Comparison of ENCODE assay signal across 8 cellular contexts in genomic region chr11:910589-911030, GRCh38. TPM values are rescaled to one million over a fixed set of nuclear protein-coding genes. Genes with fewer than 3 reads are reported as not detected.
DNase-seq lines count a peak whose midpoint lies in the region; TF ChIP-seq lines count a peak whose summit lies in the region.

Gene CHID1, minus strand, starts transcription at chr11:910810. Its CDS starts 5,994 bp downstream, at chr11:904816.

- H4K20me1 ChIP-seq in MM.1S (ENCODE audit: insufficient read depth, low read length) (no peaks in the 10 kb centered on the region), SK-N-SH (ENCODE audit: insufficient read depth) (0 out of 2 replicates have a peak, but pooled peaks cover 3% of the 10 kb centered on the region), osteoblast (ENCODE audit: insufficient read depth, low read length) (peaks cover 15% of the 10 kb centered on the region)

- peak within 1 kb of the TSS; percentile 98 for H2AFZ ChIP-seq in MM.1S (ENCODE audit: low read length)
- H2AFZ ChIP-seq in SK-N-SH (ENCODE audit: low read depth) = peak within 1 kb of the TSS; percentile 76
- H2AFZ ChIP-seq in osteoblast (ENCODE audit: low read length) = peak within 1 kb of the TSS; percentile 75

- H3F3A ChIP-seq in MM.1S (ENCODE audit: insufficient read depth, low read length) (peaks cover 25% of the 10 kb centered on the region), SK-N-SH (replicated peaks; ENCODE audit: insufficient read depth) (no peaks in the 10 kb centered on the region)

- no peak for TF ChIP-seq EP300 in SK-N-SH (IDR thresholded peaks at IDR 0.05; ENCODE audit: borderline replicate concordance in 1 of 2, low read depth in 1 of 2, low read length in 1 of 2)

- H3K9me2 ChIP-seq in MM.1S (replicated peaks; ENCODE audit: insufficient read depth, low read length) = no peaks in the 10 kb centered on the region
- no peaks in the 10 kb centered on the region for H3K9me2 ChIP-seq in SK-N-SH

- H3K27ac ChIP-seq in MM.1S (ENCODE audit: low read length) = peak within 1 kb of the TSS; percentile 32; the same call in 1 of the 2 replicates
- peak within 1 kb of the TSS; percentile 63 to 78 for H3K27ac ChIP-seq in SK-N-SH (ENCODE audit: low read depth in 2 of 2, low read length in 1 of 2)
- H3K27ac ChIP-seq in osteoblast (ENCODE audit: low read depth, low read length) = peak within 1 kb of the TSS; percentile 51
- peak within 1 kb of the TSS; percentile 83 to 89 for H3K27ac ChIP-seq in testis

- H3K4me3 ChIP-seq in HAP-1 (peak within 1 kb of the TSS; percentile 84), MM.1S (ENCODE audit: low read length) (peak within 1 kb of the TSS; percentile 100), SK-N-SH (ENCODE audit: low read depth in 2 of 2, low read length in 1 of 2) (peak within 1 kb of the TSS; percentile 82 to 95), osteoblast (ENCODE audit: insufficient read depth, low read length) (peak within 1 kb of the TSS; percentile 96), testis (peak within 1 kb of the TSS; percentile 89 to 92)

- DNase-seq in GDM1 (lab: John Stamatoyannopoulos, UW) (peak; percentile 77), HAP-1 (ENCODE audit: low spot score in 2 of 2) (peak; percentile 81 to 92), MM.1S (peak; percentile 89), SK-N-SH (peak; percentile 100), glomerular endothelial cell (ENCODE audit: extremely low read depth, low read depth, low spot score) (no peak), osteoblast (ENCODE audit: insufficient read length, low spot score, missing footprints) (peak; percentile 100), testis (peak; percentile 88)
- DNase-seq in activated naive CD4-positive, alpha-beta T cell treated with anti-CD3 and anti-CD28 coated beads, Interleukin-2, amount 50 U/mL, for 16 hours = peak; percentile 85

- CTCF ChIA-PET in SK-N-SH (lab: Yijun Ruan, JAX) = interaction anchor here (0.6 to 1.2 kb wide), 6 partner anchors 11 to 214 kb away, joined by 3 to 7 read pairs (median 3); no protein-coding TSS in a partner anchor

- H3K36me3 ChIP-seq in HAP-1 (replicated peaks) (peaks cover 10% of the 10 kb centered on the region; the same call in 1 of the 2 replicates), MM.1S (replicated peaks; ENCODE audit: insufficient read depth, low read length) (no peaks in the 10 kb centered on the region), SK-N-SH (replicated peaks in 1 of 2; ENCODE audit: control insufficient read depth in 1 of 2, insufficient read depth in 2 of 2, low read length in 1 of 2) (peaks cover 0 to 5% of the 10 kb centered on the region in 2 experiments), osteoblast (ENCODE audit: insufficient read depth, low read length) (no peaks in the 10 kb centered on the region), testis (ENCODE audit: low read depth, missing control alignments) (no peaks in the 10 kb centered on the region)

- H3K79me2 ChIP-seq in MM.1S (ENCODE audit: low read length) (peaks cover 29% of the 10 kb centered on the region), SK-N-SH (ENCODE audit: insufficient read depth) (peaks cover 35% of the 10 kb centered on the region), osteoblast (ENCODE audit: insufficient read depth, low read length) (peaks cover 37% of the 10 kb centered on the region)

- H3K27me3 ChIP-seq in HAP-1 (ENCODE audit: low read depth) = no peaks in the 10 kb centered on the region
- no peaks in the 10 kb centered on the region; the same call in 1 of the 2 replicates for H3K27me3 ChIP-seq in MM.1S (replicated peaks; ENCODE audit: insufficient read depth, low read length)
- no peaks in the 10 kb centered on the region for H3K27me3 ChIP-seq in SK-N-SH (ENCODE audit: insufficient read depth)
- no peaks in the 10 kb centered on the region for H3K27me3 ChIP-seq in osteoblast (ENCODE audit: insufficient read depth, low read length)
- H3K27me3 ChIP-seq in testis = no peaks in the 10 kb centered on the region

- POLR2A ChIA-PET in SK-N-SH (lab: Yijun Ruan, JAX) = interaction anchor here (0.6 to 1.2 kb wide), 3 partner anchors 9 to 15 kb away, joined by 3 read pairs; no protein-coding TSS in a partner anchor

- peak within 1 kb of the TSS; percentile 84 for H3K9ac ChIP-seq in MM.1S (ENCODE audit: low read length)
- peak within 1 kb of the TSS; percentile 84 for H3K9ac ChIP-seq in SK-N-SH

- H3K9me3 ChIP-seq in HAP-1 (no peaks in the 10 kb centered on the region), MM.1S (replicated peaks; ENCODE audit: insufficient read depth, low read length) (no peaks in the 10 kb centered on the region), SK-N-SH (no peaks in the 10 kb centered on the region), osteoblast (ENCODE audit: low read depth, low read length) (no peaks in the 10 kb centered on the region), testis (no peaks in the 10 kb centered on the region)

- no peak for TF ChIP-seq POLR2A in testis (IDR thresholded peaks at IDR 0.05)

- WGBS in SK-N-SH (ENCODE audit: low lambda C conversion rate) = 0% methylated on average over 22 of the region's 59 CpGs
- 0 to 1% methylated on average over 17 to 57 of the region's 59 CpGs for WGBS in testis, 2 donors

- in situ Hi-C loops in HAP-1 (cut with MboI; ENCODE audit: low sequenced_read_pairs) = no loop called here

- H3K4me2 ChIP-seq in MM.1S (ENCODE audit: low read depth, low read length) = peak within 1 kb of the TSS; percentile 94
- peak within 1 kb of the TSS; percentile 91 for H3K4me2 ChIP-seq in SK-N-SH
- peak within 1 kb of the TSS; percentile 84 for H3K4me2 ChIP-seq in osteoblast (ENCODE audit: insufficient read depth, low read length)

- intact Hi-C loops in testis (cut with DNase I; ENCODE audit: low total_unique reads) = no loop called here

- no peak for TF ChIP-seq RAD21 in SK-N-SH (IDR thresholded peaks at IDR 0.05; ENCODE audit: low read length)

- TF ChIP-seq CTCF in MM.1S (IDR thresholded peaks at IDR 0.05; ENCODE audit: low read length) (no peak), SK-N-SH (IDR thresholded peaks at IDR 0.05) (no peak), osteoblast (IDR thresholded peaks at IDR 0.05; ENCODE audit: extremely low read depth, low read depth, low read length) (no peak), testis (IDR thresholded peaks at IDR 0.05) (no peak)

- H3K4me1 ChIP-seq in HAP-1 (peaks cover 8% of the 10 kb centered on the region), MM.1S (ENCODE audit: low read length) (peaks cover 31% of the 10 kb centered on the region), SK-N-SH (ENCODE audit: control insufficient read depth in 1 of 2, insufficient read depth in 2 of 2, low read depth in 1 of 2, low read length in 1 of 2) (peaks cover 0 to 14% of the 10 kb centered on the region in 2 experiments; a peak in 1 of 4 replicates), osteoblast (ENCODE audit: insufficient read depth, low read length) (peaks cover 11% of the 10 kb centered on the region), testis (peaks cover 15% of the 10 kb centered on the region)

TF ChIP-seq in SK-N-SH, 30 proteins besides CTCF, POLR2A, EP300 and RAD21 (continues in another document):
- TF ChIP-seq PBX3 (IDR thresholded peaks at IDR 0.05) (no peak), YY1 (IDR thresholded peaks at IDR 0.05; ENCODE audit: low read depth) (no peak), MXI1 (IDR thresholded peaks at IDR 0.05; ENCODE audit: low read depth, low read length) (peak; percentile 84), GATA2 (CRISPR knock-in tag; IDR thresholded peaks at IDR 0.05) (no peak), MAX (IDR thresholded peaks at IDR 0.05; ENCODE audit: low read depth) (peak; percentile 72; the same call in 1 of the 2 replicates), GABPA (IDR thresholded peaks at IDR 0.05; ENCODE audit: low read depth) (peak; percentile 85), POLR2AphosphoS5 (IDR thresholded peaks at IDR 0.05; ENCODE audit: low read depth, low read length) (peak; percentile 21)
- TF ChIP-seq, protein P1, sequence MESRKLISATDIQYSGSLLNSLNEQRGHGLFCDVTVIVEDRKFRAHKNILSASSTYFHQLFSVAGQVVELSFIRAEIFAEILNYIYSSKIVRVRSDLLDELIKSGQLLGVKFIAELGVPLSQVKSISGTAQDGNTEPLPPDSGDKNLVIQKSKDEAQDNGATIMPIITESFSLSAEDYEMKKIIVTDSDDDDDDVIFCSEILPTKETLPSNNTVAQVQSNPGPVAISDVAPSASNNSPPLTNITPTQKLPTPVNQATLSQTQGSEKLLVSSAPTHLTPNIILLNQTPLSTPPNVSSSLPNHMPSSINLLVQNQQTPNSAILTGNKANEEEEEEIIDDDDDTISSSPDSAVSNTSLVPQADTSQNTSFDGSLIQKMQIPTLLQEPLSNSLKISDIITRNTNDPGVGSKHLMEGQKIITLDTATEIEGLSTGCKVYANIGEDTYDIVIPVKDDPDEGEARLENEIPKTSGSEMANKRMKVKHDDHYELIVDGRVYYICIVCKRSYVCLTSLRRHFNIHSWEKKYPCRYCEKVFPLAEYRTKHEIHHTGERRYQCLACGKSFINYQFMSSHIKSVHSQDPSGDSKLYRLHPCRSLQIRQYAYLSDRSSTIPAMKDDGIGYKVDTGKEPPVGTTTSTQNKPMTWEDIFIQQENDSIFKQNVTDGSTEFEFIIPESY (IDR thresholded peaks at IDR 0.05; ENCODE audit: borderline replicate concordance, low read depth) = no peak

RNA-seq across cellular contexts. Expression of gene CHID1, which starts in this region (rescaled TPM):
- 194 and 231 TPM in 2 replicates for polyA plus RNA-seq in SK-N-SH (2012; rRNA removed)
- 153 and 192 TPM in 2 replicates for polyA plus RNA-seq in SK-N-SH (2012; cell fraction: cytosol; rRNA removed)
- 123 and 143 TPM in 2 replicates for polyA plus RNA-seq in SK-N-SH (2012; cell fraction: nucleus; rRNA removed)
- 83.5 and 87.7 TPM in 2 replicates for total RNA-seq in glomerular endothelial cell
- total RNA-seq in osteoblast = 43.9 and 48.9 TPM in 2 replicates
- total RNA-seq in testis = 100 to 1,000 TPM; 146 to 176 TPM
- polyA plus RNA-seq in testis (ENCODE audit: insufficient read depth, low read depth, low replicate concordance) = 134 TPM

Comparison
In these comparisons a context has a peak if more than half of its experiments do, and no peak if none do; other contexts are left out.
1. H3K27ac ChIP-seq: peak in every context shown above with its lines; median percentile 86 in testis; 70 in SK-N-SH; 51 in osteoblast; 32 in MM.1S.